In the genomic region with DNA sequence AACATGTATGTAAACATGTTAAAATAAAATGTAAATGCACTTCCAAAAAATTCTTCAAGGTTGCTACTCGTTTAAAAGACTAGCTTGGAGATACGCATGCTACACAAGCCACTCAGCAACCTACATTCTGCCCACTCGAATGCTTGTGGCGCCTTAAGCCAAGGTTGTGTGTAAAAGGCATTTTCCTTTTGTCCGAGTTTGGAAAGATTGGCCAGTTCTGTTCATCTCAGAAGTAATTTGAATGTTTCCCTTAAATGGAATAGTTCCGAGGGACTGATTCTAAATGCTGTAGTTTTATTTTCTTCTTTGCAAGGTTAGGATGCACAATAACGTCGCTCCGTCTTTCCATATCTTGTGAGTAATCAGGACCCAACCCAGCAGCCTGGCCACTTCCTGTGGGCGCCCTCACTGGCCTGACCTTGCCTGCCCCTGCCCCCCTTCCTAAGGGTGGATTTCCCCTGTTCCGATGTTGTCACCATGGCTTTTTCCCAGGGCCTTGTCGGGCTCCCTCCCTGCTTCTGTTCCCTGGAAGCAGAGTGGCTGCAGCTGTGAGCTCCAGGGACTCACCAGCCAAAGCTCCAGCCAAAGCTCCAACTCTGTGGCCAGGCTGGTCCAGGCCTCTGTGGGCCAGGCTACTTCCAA, we compare ENCODE assay signal across 2 cellular contexts.
TF ChIP-seq lines count a peak whose summit lies in the region.

No MANE protein-coding gene starts in this region.

TF ChIP-seq in liver, 16 proteins besides CTCF, POLR2A, EP300 and RAD21 (continued from another document):
- TF ChIP-seq JUND (IDR thresholded peaks at IDR 0.05) (no peak), SP1 (IDR thresholded peaks at IDR 0.05) (peak; percentile 15), FOXA1 (IDR thresholded peaks at IDR 0.05) (no peak), YY1 (IDR thresholded peaks at IDR 0.05) (no peak), TAF1 (conservative IDR thresholded peaks at IDR 0.05) (no peak), HNF4A (conservative IDR thresholded peaks at IDR 0.05) (no peak), NR2F2 (IDR thresholded peaks at IDR 0.05) (peak; percentile 76)
- TF ChIP-seq, protein P1, sequence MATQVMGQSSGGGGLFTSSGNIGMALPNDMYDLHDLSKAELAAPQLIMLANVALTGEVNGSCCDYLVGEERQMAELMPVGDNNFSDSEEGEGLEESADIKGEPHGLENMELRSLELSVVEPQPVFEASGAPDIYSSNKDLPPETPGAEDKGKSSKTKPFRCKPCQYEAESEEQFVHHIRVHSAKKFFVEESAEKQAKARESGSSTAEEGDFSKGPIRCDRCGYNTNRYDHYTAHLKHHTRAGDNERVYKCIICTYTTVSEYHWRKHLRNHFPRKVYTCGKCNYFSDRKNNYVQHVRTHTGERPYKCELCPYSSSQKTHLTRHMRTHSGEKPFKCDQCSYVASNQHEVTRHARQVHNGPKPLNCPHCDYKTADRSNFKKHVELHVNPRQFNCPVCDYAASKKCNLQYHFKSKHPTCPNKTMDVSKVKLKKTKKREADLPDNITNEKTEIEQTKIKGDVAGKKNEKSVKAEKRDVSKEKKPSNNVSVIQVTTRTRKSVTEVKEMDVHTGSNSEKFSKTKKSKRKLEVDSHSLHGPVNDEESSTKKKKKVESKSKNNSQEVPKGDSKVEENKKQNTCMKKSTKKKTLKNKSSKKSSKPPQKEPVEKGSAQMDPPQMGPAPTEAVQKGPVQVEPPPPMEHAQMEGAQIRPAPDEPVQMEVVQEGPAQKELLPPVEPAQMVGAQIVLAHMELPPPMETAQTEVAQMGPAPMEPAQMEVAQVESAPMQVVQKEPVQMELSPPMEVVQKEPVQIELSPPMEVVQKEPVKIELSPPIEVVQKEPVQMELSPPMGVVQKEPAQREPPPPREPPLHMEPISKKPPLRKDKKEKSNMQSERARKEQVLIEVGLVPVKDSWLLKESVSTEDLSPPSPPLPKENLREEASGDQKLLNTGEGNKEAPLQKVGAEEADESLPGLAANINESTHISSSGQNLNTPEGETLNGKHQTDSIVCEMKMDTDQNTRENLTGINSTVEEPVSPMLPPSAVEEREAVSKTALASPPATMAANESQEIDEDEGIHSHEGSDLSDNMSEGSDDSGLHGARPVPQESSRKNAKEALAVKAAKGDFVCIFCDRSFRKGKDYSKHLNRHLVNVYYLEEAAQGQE (IDR thresholded peaks at IDR 0.05) = no peak
- TF ChIP-seq, protein P2, sequence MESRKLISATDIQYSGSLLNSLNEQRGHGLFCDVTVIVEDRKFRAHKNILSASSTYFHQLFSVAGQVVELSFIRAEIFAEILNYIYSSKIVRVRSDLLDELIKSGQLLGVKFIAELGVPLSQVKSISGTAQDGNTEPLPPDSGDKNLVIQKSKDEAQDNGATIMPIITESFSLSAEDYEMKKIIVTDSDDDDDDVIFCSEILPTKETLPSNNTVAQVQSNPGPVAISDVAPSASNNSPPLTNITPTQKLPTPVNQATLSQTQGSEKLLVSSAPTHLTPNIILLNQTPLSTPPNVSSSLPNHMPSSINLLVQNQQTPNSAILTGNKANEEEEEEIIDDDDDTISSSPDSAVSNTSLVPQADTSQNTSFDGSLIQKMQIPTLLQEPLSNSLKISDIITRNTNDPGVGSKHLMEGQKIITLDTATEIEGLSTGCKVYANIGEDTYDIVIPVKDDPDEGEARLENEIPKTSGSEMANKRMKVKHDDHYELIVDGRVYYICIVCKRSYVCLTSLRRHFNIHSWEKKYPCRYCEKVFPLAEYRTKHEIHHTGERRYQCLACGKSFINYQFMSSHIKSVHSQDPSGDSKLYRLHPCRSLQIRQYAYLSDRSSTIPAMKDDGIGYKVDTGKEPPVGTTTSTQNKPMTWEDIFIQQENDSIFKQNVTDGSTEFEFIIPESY (IDR thresholded peaks at IDR 0.05) = no peak

TF ChIP-seq in HepG2, 621 proteins besides CTCF, POLR2A, EP300 and RAD21:
- TF ChIP-seq, protein P3, sequence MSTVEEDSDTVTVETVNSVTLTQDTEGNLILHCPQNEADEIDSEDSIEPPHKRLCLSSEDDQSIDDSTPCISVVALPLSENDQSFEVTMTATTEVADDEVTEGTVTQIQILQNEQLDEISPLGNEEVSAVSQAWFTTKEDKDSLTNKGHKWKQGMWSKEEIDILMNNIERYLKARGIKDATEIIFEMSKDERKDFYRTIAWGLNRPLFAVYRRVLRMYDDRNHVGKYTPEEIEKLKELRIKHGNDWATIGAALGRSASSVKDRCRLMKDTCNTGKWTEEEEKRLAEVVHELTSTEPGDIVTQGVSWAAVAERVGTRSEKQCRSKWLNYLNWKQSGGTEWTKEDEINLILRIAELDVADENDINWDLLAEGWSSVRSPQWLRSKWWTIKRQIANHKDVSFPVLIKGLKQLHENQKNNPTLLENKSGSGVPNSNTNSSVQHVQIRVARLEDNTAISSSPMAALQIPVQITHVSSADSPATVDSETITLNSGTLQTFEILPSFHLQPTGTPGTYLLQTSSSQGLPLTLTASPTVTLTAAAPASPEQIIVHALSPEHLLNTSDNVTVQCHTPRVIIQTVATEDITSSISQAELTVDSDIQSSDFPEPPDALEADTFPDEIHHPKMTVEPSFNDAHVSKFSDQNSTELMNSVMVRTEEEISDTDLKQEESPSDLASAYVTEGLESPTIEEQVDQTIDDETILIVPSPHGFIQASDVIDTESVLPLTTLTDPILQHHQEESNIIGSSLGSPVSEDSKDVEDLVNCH (CRISPR knock-in tag; IDR thresholded peaks at IDR 0.05) = no peak
- TF ChIP-seq WIZ (CRISPR knock-in tag; IDR thresholded peaks at IDR 0.05) (no peak), NKX3-1 (CRISPR knock-in tag; IDR thresholded peaks at IDR 0.05) (no peak), ZNF607 (CRISPR knock-in tag; IDR thresholded peaks at IDR 0.05; ENCODE audit: borderline replicate concordance) (no peak)
